Comparison of ENCODE assay signal across 1 cellular context in the genomic region with DNA sequence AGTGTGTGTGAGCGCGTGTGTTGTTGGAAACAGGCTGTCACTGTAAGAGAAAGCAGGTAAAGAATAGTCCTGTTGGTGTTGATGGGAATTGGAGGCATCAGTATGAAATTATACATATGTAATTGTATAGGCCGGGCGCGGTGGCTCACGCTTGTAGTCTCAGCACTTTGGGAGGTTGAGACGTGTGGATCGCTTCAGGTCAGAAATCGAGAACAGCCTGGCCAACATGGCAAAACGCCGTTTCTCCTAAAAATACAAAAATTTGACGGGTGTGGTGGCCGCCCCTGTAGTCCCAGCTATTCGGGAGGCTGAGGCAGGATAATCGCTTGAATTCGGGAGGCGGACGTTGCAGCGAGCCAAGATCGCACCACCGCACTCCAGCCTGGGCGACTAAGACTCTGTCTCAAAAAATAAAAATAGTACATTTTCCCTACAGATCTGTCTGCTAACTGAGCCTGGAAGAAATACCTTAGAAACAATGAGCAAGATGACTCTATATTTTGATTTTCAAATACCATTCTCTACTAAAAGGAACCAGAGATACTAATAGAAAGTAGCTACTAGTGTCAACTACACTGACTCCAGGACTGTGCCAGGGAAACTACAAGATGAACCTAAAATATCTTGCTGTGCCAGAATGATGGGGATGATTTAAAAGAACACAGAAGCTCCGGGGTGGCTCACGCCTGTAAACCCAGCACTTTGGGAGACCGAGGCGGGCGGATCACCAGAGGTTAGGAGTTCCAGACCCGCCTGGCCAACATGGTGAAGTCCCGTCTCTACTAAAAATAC.
A peak's percentile ranks its signal among the peaks of the same experiment; 100 is the strongest.
TF ChIP-seq lines count a peak whose summit lies in the region.

No MANE protein-coding gene starts in this region.

TF ChIP-seq in H1, 55 proteins besides CTCF, POLR2A, EP300 and RAD21:
- TF ChIP-seq JUN (IDR thresholded peaks at IDR 0.05; ENCODE audit: low read depth, low read length) (no peak), POU5F1 (IDR thresholded peaks at IDR 0.05; ENCODE audit: low read depth, low read length) (no peak), BRCA1 (IDR thresholded peaks at IDR 0.05; ENCODE audit: low read depth, low read length) (no peak), GTF2F1 (IDR thresholded peaks at IDR 0.05; ENCODE audit: borderline replicate concordance, low read depth, low read length) (no peak), SIX5 (IDR thresholded peaks at IDR 0.05; ENCODE audit: low read depth, low read length) (no peak), EZH2 (IDR thresholded peaks at IDR 0.05; ENCODE audit: low read depth, low read length, severe bottlenecking) (peak; percentile 68), SUZ12 (IDR thresholded peaks at IDR 0.05; ENCODE audit: low read length) (peak; percentile 59), TAF1 (IDR thresholded peaks at IDR 0.05; ENCODE audit: low read depth, low read length) (no peak), JUND (IDR thresholded peaks at IDR 0.05; ENCODE audit: low read length) (no peak), CBX5 (IDR thresholded peaks at IDR 0.05; ENCODE audit: low read depth, low read length) (no peak), CEBPB (IDR thresholded peaks at IDR 0.05; ENCODE audit: low read depth, low read length) (no peak), BACH1 (IDR thresholded peaks at IDR 0.05; ENCODE audit: low read length) (no peak), MAX (IDR thresholded peaks at IDR 0.05) (no peak), SRF (IDR thresholded peaks at IDR 0.05; ENCODE audit: low read depth, low read length) (no peak), KDM5A (IDR thresholded peaks at IDR 0.05; ENCODE audit: low read length) (no peak), BCL11A (IDR thresholded peaks at IDR 0.05; ENCODE audit: low read depth in 2 of 2, low read length in 2 of 2) (no peak), CBX8 (IDR thresholded peaks at IDR 0.05; ENCODE audit: borderline replicate concordance, low read depth, low read length) (0 out of 2 replicates have a peak, but pooled peaks have one; percentile 19), SP1 (IDR thresholded peaks at IDR 0.05; ENCODE audit: low read depth, low read length) (no peak), ZNF274 (IDR thresholded peaks at IDR 0.05; ENCODE audit: borderline replicate concordance, extremely low read depth, low read length) (no peak), RNF2 (IDR thresholded peaks at IDR 0.05; ENCODE audit: borderline replicate concordance, low read depth, low read length, missing control alignments, poor library complexity, severe bottlenecking) (peak; percentile 77), HDAC2 (IDR thresholded peaks at IDR 0.05; ENCODE audit: borderline replicate concordance in 1 of 2, low read depth in 2 of 2, low read length in 2 of 2) (no peak), HDAC6 (IDR thresholded peaks at IDR 0.05; ENCODE audit: low read depth, low read length) (no peak), TEAD4 (IDR thresholded peaks at IDR 0.05; ENCODE audit: low read depth, low read length) (no peak), NANOG (IDR thresholded peaks at IDR 0.05; ENCODE audit: insufficient read depth, low read depth, low read length, poor library complexity, severe bottlenecking) (no peak), KDM4A (IDR thresholded peaks at IDR 0.05; ENCODE audit: low read depth, low read length, severe bottlenecking) (no peak), TCF12 (IDR thresholded peaks at IDR 0.05; ENCODE audit: low read depth, low read length) (no peak), MAFK (IDR thresholded peaks at IDR 0.05; ENCODE audit: low read depth, low read length) (no peak)
- TF ChIP-seq, protein P1, sequence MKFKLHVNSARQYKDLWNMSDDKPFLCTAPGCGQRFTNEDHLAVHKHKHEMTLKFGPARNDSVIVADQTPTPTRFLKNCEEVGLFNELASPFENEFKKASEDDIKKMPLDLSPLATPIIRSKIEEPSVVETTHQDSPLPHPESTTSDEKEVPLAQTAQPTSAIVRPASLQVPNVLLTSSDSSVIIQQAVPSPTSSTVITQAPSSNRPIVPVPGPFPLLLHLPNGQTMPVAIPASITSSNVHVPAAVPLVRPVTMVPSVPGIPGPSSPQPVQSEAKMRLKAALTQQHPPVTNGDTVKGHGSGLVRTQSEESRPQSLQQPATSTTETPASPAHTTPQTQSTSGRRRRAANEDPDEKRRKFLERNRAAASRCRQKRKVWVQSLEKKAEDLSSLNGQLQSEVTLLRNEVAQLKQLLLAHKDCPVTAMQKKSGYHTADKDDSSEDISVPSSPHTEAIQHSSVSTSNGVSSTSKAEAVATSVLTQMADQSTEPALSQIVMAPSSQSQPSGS (IDR thresholded peaks at IDR 0.05; ENCODE audit: low read length): no peak
- TF ChIP-seq, protein P2, sequence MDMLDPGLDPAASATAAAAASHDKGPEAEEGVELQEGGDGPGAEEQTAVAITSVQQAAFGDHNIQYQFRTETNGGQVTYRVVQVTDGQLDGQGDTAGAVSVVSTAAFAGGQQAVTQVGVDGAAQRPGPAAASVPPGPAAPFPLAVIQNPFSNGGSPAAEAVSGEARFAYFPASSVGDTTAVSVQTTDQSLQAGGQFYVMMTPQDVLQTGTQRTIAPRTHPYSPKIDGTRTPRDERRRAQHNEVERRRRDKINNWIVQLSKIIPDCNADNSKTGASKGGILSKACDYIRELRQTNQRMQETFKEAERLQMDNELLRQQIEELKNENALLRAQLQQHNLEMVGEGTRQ (IDR thresholded peaks at IDR 0.05; ENCODE audit: low read length): no peak
